In the genomic region with DNA sequence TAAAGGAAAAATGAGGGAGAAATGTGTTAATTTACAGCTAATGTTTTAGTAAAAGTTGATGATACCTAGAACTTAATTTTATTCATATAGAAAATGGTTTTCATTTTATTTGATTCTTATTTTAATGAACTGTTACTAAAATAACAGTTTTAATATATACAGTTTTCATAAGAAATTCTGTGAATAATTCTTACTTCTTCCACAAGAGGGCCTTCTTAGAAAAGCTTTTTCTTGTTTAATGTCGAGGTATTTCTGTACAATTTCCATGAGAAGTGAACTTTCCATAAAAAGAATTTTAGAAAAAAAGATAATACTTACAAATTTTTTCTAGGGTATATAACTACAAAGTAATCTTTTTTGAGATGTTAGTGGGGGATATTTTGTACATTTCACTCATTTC, we compare ENCODE assay signal across 9 cellular contexts.
DNase-seq lines count a peak whose midpoint lies in the region; ATAC-seq and TF ChIP-seq lines count a peak whose summit lies in the region.
"Had no signal": no experiment of that assay in that cellular context is flagged by ENCODE, and none has a peak within 500 bp of the region (broad histone marks: within the 10 kb centered on the region; RNA-seq: fewer than 3 reads in every experiment).

No MANE protein-coding gene starts in this region.

- H3K36me3 ChIP-seq in CD4-positive, CD25-positive, alpha-beta regulatory T cell (ENCODE audit: control insufficient read depth, insufficient read depth, low read length) = peaks cover 6% of the 10 kb centered on the region
- H3K36me3 ChIP-seq in breast epithelium = no peaks in the 10 kb centered on the region

- CTCF ChIA-PET in Calu3 (lab: Charles Lee) = interaction anchor here (0.6 to 2.2 kb wide), 2 partner anchors 10 to 262 kb away, joined by 9 to 18 read pairs; no protein-coding TSS in a partner anchor

- no peak overlapping the region for H3K4me3 Mint-ChIP-seq in CD4-positive, CD25-positive, alpha-beta regulatory T cell
- no peak overlapping the region for H3K4me3 Mint-ChIP-seq in Calu3 (ENCODE audit: low read depth, unreplicated experiment)
- H3K4me3 Mint-ChIP-seq: stimulated activated naive CD8-positive, alpha-beta T cell treated with anti-CD3 and anti-CD28 coated beads, Interleukin-15, Interleukin-2, amounts not matched to agents 100 ng/mL and 50 ng/mL, for 24 hours had no signal

- H3K4me1 ChIP-seq in CD4-positive, CD25-positive, alpha-beta regulatory T cell (ENCODE audit: control insufficient read depth, insufficient read depth, low read length, poor library complexity, severe bottlenecking) = no peaks in the 10 kb centered on the region
- no peaks in the 10 kb centered on the region for H3K4me1 ChIP-seq in breast epithelium

- intact Hi-C loops in breast epithelium (cut with DNase I; ENCODE audit: low total_unique reads) (no loop called here), Calu3 (cut with micrococcal nuclease; ENCODE audit: unreplicated experiment) (loop anchor here (1.0 to 2.0 kb wide), 2 partner anchors 144 to 262 kb away; no protein-coding TSS in a partner anchor)

- H3K27me3 ChIP-seq in CD4-positive, CD25-positive, alpha-beta regulatory T cell (ENCODE audit: control insufficient read depth, insufficient read depth, low read length) = no peaks in the 10 kb centered on the region
- no peaks in the 10 kb centered on the region for H3K27me3 ChIP-seq in breast epithelium

- H3K36me3 Mint-ChIP-seq in CD4-positive, CD25-positive, alpha-beta regulatory T cell = peaks cover 8% of the 10 kb centered on the region
- H3K36me3 Mint-ChIP-seq in Calu3 (ENCODE audit: insufficient read depth, unreplicated experiment) = no peaks in the 10 kb centered on the region

- peaks cover 3 to 23% (median 7%) of the 10 kb centered on the region in 4 donors for H3K4me1 Mint-ChIP-seq in CD4-positive, CD25-positive, alpha-beta regulatory T cell
- no peaks in the 10 kb centered on the region for H3K4me1 Mint-ChIP-seq in Calu3 (ENCODE audit: low read depth, unreplicated experiment)

- no peak overlapping the region for H3K27ac ChIP-seq in CD4-positive, CD25-positive, alpha-beta regulatory T cell (ENCODE audit: insufficient read depth, low read length, poor library complexity, severe bottlenecking)
- H3K27ac ChIP-seq in breast epithelium = no peak overlapping the region

- no peak overlapping the region for H3K4me3 ChIP-seq in CD4-positive, CD25-positive, alpha-beta regulatory T cell (ENCODE audit: low read depth, low read length)
- no peak overlapping the region for H3K4me3 ChIP-seq in breast epithelium

- H3K9me3 Mint-ChIP-seq in CD4-positive, CD25-positive, alpha-beta regulatory T cell = no peaks in the 10 kb centered on the region
- H3K9me3 Mint-ChIP-seq in Calu3 (ENCODE audit: low read depth, unreplicated experiment) = no peaks in the 10 kb centered on the region
- H3K9me3 Mint-ChIP-seq: stimulated activated naive CD8-positive, alpha-beta T cell treated with anti-CD3 and anti-CD28 coated beads, Interleukin-15, Interleukin-2, amounts not matched to agents 100 ng/mL and 50 ng/mL, for 24 hours had no signal

- no peak for TF ChIP-seq POLR2A in breast epithelium (IDR thresholded peaks at IDR 0.05)

- BruUV-seq in Calu3 (replicated peaks; lab: Mats Ljungman, UMichigan) = no TSS peak

- H3K27ac Mint-ChIP-seq in CD4-positive, CD25-positive, alpha-beta regulatory T cell = no peak overlapping the region
- H3K27ac Mint-ChIP-seq in Calu3 (ENCODE audit: unreplicated experiment) = no peak overlapping the region
- H3K27ac Mint-ChIP-seq: stimulated activated naive CD8-positive, alpha-beta T cell treated with anti-CD3 and anti-CD28 coated beads, Interleukin-15, Interleukin-2, amounts not matched to agents 100 ng/mL and 50 ng/mL, for 24 hours had no signal

- no peaks in the 10 kb centered on the region for H3K27me3 Mint-ChIP-seq in CD4-positive, CD25-positive, alpha-beta regulatory T cell
- no peaks in the 10 kb centered on the region for H3K27me3 Mint-ChIP-seq in Calu3 (ENCODE audit: unreplicated experiment)
- H3K27me3 Mint-ChIP-seq: stimulated activated naive CD8-positive, alpha-beta T cell treated with anti-CD3 and anti-CD28 coated beads, Interleukin-15, Interleukin-2, amounts not matched to agents 100 ng/mL and 50 ng/mL, for 24 hours had no signal

- no peak for ATAC-seq in CD4-positive, CD25-positive, alpha-beta regulatory T cell (ENCODE audit: low read depth in 2 of 2)
- ATAC-seq in HG03025 (IDR thresholded peaks at IDR 0.05; ENCODE audit: low FRiP score, unreplicated experiment) = no peak

- no peaks in the 10 kb centered on the region for H3K9me3 ChIP-seq in CD4-positive, CD25-positive, alpha-beta regulatory T cell (ENCODE audit: control insufficient read depth in 2 of 2, low read length in 2 of 2)
- no peaks in the 10 kb centered on the region for H3K9me3 ChIP-seq in breast epithelium

- peak in 2 of 3 donors; percentile 23 to 37 for DNase-seq in CD4-positive, CD25-positive, alpha-beta regulatory T cell
- DNase-seq in breast epithelium (ENCODE audit: low spot score in 2 of 2) (no peak), midbrain (lab: John Stamatoyannopoulos, UW) (peak; percentile 34), Calu3 (no peak), GOT3 (lab: John Stamatoyannopoulos, UW) (no peak), nucleus accumbens (lab: John Stamatoyannopoulos, UW) (no peak)

- TF ChIP-seq CTCF in LNCAP (IDR thresholded peaks at IDR 0.05) = peak; percentile 56
- TF ChIP-seq CTCF in breast epithelium (IDR thresholded peaks at IDR 0.05) = peak; percentile 50 to 72 (median 67)
- TF ChIP-seq CTCF in Calu3 (IDR thresholded peaks at IDR 0.05; ENCODE audit: unreplicated experiment) = no peak

Comparison
In these comparisons a context has a peak if more than half of its experiments do, and no peak if none do; other contexts are left out.
1. DNase-seq: peak in CD4-positive, CD25-positive, alpha-beta regulatory T cell (2 of 3) and midbrain (single experiment); none in breast epithelium (0 of 2), Calu3 (single experiment), GOT3 (single experiment) and nucleus accumbens (0 of 56).